In the genomic region with DNA sequence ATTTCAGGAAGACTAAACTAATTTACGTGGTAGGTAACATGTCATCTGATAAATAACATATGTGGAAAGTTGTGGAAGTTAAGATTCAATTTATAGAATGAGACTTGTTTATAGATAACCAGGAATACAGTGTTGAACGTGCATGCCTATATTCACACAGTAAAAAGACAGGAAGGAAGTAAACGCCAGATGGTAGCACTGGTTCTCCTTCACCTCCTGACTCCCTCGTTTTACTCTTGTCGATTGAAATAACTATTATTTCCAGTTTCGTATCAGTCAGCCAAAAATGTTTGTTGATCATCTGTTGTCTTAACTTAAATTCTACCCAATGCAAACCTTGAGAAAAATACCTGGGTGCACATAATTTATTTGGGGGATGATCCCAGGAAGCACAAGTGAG, we compare ENCODE assay signal across 2 cellular contexts.
TF ChIP-seq lines count a peak whose summit lies in the region.

No MANE protein-coding gene starts in this region.

TF ChIP-seq in A549, 52 proteins besides CTCF, POLR2A, EP300 and RAD21:
- TF ChIP-seq, protein P1, sequence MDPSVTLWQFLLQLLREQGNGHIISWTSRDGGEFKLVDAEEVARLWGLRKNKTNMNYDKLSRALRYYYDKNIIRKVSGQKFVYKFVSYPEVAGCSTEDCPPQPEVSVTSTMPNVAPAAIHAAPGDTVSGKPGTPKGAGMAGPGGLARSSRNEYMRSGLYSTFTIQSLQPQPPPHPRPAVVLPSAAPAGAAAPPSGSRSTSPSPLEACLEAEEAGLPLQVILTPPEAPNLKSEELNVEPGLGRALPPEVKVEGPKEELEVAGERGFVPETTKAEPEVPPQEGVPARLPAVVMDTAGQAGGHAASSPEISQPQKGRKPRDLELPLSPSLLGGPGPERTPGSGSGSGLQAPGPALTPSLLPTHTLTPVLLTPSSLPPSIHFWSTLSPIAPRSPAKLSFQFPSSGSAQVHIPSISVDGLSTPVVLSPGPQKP (IDR thresholded peaks at IDR 0.05; ENCODE audit: low read depth, low read length) = no peak
- no peak for TF ChIP-seq PHF8 (IDR thresholded peaks at IDR 0.05; ENCODE audit: borderline replicate concordance, low read depth)

TF ChIP-seq in IMR-90, 13 proteins besides CTCF, POLR2A, EP300 and RAD21:
- TF ChIP-seq, protein P1 (IDR thresholded peaks at IDR 0.05; ENCODE audit: borderline replicate concordance, low read depth, low read length) = no peak
- no peak for TF ChIP-seq BHLHE40 (IDR thresholded peaks at IDR 0.05; ENCODE audit: low read depth, low read length)
- TF ChIP-seq MAFK (IDR thresholded peaks at IDR 0.05; ENCODE audit: low read depth, low read length) = no peak
- no peak for TF ChIP-seq MAZ (IDR thresholded peaks at IDR 0.05; ENCODE audit: borderline replicate concordance, low read depth, low read length)
- TF ChIP-seq SMC3 (IDR thresholded peaks at IDR 0.05; ENCODE audit: low read depth, low read length) = no peak
- TF ChIP-seq CHD1 (IDR thresholded peaks at IDR 0.05; ENCODE audit: low read depth, low read length) = no peak
- no peak for TF ChIP-seq MXI1 (IDR thresholded peaks at IDR 0.05; ENCODE audit: borderline replicate concordance, low read depth, low read length)
- TF ChIP-seq CEBPB (IDR thresholded peaks at IDR 0.05; ENCODE audit: low read depth, low read length) = no peak
- TF ChIP-seq, protein P2, sequence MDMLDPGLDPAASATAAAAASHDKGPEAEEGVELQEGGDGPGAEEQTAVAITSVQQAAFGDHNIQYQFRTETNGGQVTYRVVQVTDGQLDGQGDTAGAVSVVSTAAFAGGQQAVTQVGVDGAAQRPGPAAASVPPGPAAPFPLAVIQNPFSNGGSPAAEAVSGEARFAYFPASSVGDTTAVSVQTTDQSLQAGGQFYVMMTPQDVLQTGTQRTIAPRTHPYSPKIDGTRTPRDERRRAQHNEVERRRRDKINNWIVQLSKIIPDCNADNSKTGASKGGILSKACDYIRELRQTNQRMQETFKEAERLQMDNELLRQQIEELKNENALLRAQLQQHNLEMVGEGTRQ (IDR thresholded peaks at IDR 0.05; ENCODE audit: low read depth, low read length) = no peak
- TF ChIP-seq RFX5 (IDR thresholded peaks at IDR 0.05; ENCODE audit: low read depth, low read length) = no peak
- no peak for TF ChIP-seq NFE2L2 (IDR thresholded peaks at IDR 0.05; ENCODE audit: low read depth, low read length)
- no peak for TF ChIP-seq FOS (IDR thresholded peaks at IDR 0.05; ENCODE audit: low read depth, low read length)
